ENCODE assay signal across 18 cellular contexts in genomic region chr13:94966380-94966779, GRCh38.
DNase-seq lines count a peak whose midpoint lies in the region; ATAC-seq and TF ChIP-seq lines count a peak whose summit lies in the region.
"Had no signal": no experiment of that assay in that cellular context is flagged by ENCODE, and none has a peak within 500 bp of the region (broad histone marks: within the 10 kb centered on the region; RNA-seq: fewer than 3 reads in every experiment).

No MANE protein-coding gene starts in this region.

- TF ChIP-seq CTCF in SK-N-SH (IDR thresholded peaks at IDR 0.05) (no peak), WERI-Rb-1 (IDR thresholded peaks at IDR 0.05; ENCODE audit: low read depth, low read length) (no peak), lower leg skin (IDR thresholded peaks at IDR 0.05) (no peak)

- DNase-seq in SK-N-SH = peak; percentile 37
- DNase-seq in NCI-H2196 (lab: John Stamatoyannopoulos, UW; ENCODE audit: unreplicated experiment) = peak; percentile 0
- peak; percentile 48 for DNase-seq in WERI-Rb-1
- no peak for DNase-seq in lower leg skin (ENCODE audit: low spot score in 2 of 2)
- DNase-seq in kidney glomerular epithelial cell (lab: John Stamatoyannopoulos, UW) = no peak
- DNase-seq: activated CD4-positive, alpha-beta memory T cell treated with anti-CD3 and anti-CD28 coated beads for 36 hours; HFFc6; left lung; midbrain; NCI-H2171; stimulated activated CD4-positive, alpha-beta T cell treated with anti-CD3 and anti-CD28 coated beads, Interleukin-4, amount 100 ng/mL, for 24 hours; stomach; upper lobe of right lung had no signal

- H4K20me1 ChIP-seq in SK-N-SH (ENCODE audit: insufficient read depth) = no peaks in the 10 kb centered on the region
- H4K20me1 ChIP-seq: BLaER1 had no signal

- TF ChIP-seq POLR2A in lower leg skin (IDR thresholded peaks at IDR 0.05) = no peak

- H3K9me3 ChIP-seq in SK-N-SH = no peaks in the 10 kb centered on the region
- no peaks in the 10 kb centered on the region for H3K9me3 ChIP-seq in WERI-Rb-1 (ENCODE audit: severe bottlenecking)
- H3K9me3 ChIP-seq: left lung, stomach, upper lobe of right lung had no signal

- TF ChIP-seq RAD21 in SK-N-SH (IDR thresholded peaks at IDR 0.05; ENCODE audit: low read length) = no peak

- H3K27ac ChIP-seq in SK-N-SH (ENCODE audit: low read depth in 2 of 2, low read length in 1 of 2) (no peak overlapping the region), WERI-Rb-1 (no peak overlapping the region)
- H3K27ac ChIP-seq: BLaER1, left lung, stomach, upper lobe of right lung had no signal

- H3K36me3 ChIP-seq in SK-N-SH (replicated peaks in 1 of 2; ENCODE audit: control insufficient read depth in 1 of 2, insufficient read depth in 2 of 2, low read length in 1 of 2) (no peaks in the 10 kb centered on the region), WERI-Rb-1 (no peaks in the 10 kb centered on the region)
- H3K36me3 ChIP-seq: BLaER1, left lung, stomach, upper lobe of right lung had no signal

- H2AFZ ChIP-seq in SK-N-SH (ENCODE audit: low read depth) = no peak overlapping the region

- 11% methylated on average over 3 of the region's 3 CpGs for WGBS in SK-N-SH (ENCODE audit: low lambda C conversion rate)
- WGBS in lower leg skin, 2 donors = 20 to 28% methylated on average over 3 of the region's 3 CpGs

- ATAC-seq in SK-N-SH treated with all-trans-retinoic acid at 6 μM for 48 hours (no peak), HG02623 (IDR thresholded peaks at IDR 0.05; ENCODE audit: unreplicated experiment) (no peak), GM19324 (IDR thresholded peaks at IDR 0.05; ENCODE audit: low FRiP score, unreplicated experiment) (no peak)
- ATAC-seq: left lung, Right ventricle myocardium inferior, upper lobe of right lung had no signal

- no peaks in the 10 kb centered on the region for H3K79me2 ChIP-seq in SK-N-SH (ENCODE audit: insufficient read depth)

- intact Hi-C loops in lower leg skin (cut with DNase I; ENCODE audit: low total_unique reads) = no loop called here

- peaks cover 0 to 10% of the 10 kb centered on the region in 2 experiments; a peak in 2 of 4 replicates for H3K4me1 ChIP-seq in SK-N-SH (ENCODE audit: control insufficient read depth in 1 of 2, insufficient read depth in 2 of 2, low read depth in 1 of 2, low read length in 1 of 2)
- H3K4me1 ChIP-seq: BLaER1 had no signal

- POLR2A ChIA-PET in SK-N-SH (lab: Yijun Ruan, JAX) = no interaction called here

- no peak overlapping the region for H3K4me2 ChIP-seq in SK-N-SH
- H3K4me2 ChIP-seq: BLaER1 had no signal

- no peaks in the 10 kb centered on the region for H3K9me2 ChIP-seq in SK-N-SH

- no peak for TF ChIP-seq EP300 in SK-N-SH (IDR thresholded peaks at IDR 0.05; ENCODE audit: borderline replicate concordance in 1 of 2, low read depth in 1 of 2, low read length in 1 of 2)

- CTCF ChIA-PET in SK-N-SH (lab: Yijun Ruan, JAX) = interaction anchor here (0.7 to 1.5 kb wide), 8 partner anchors 15 to 292 kb away, joined by 3 to 5 read pairs (median 3); no protein-coding TSS in a partner anchor

- peaks cover 47% of the 10 kb centered on the region for H3K27me3 ChIP-seq in SK-N-SH (ENCODE audit: insufficient read depth)
- peaks cover 16% of the 10 kb centered on the region for H3K27me3 ChIP-seq in WERI-Rb-1 (ENCODE audit: insufficient read depth, low read depth, severe bottlenecking)

- H3K4me3 ChIP-seq in SK-N-SH (ENCODE audit: low read depth in 2 of 2, low read length in 1 of 2) = no peak overlapping the region
- H3K4me3 ChIP-seq in WERI-Rb-1 (ENCODE audit: low read depth, low read length) = no peak overlapping the region
- H3K4me3 ChIP-seq in lower leg skin (ENCODE audit: low read depth, poor library complexity, severe bottlenecking) = no peak overlapping the region
- H3K4me3 ChIP-seq: BLaER1, left lung, stomach, upper lobe of right lung had no signal

- H3F3A ChIP-seq in SK-N-SH (replicated peaks; ENCODE audit: insufficient read depth) = no peaks in the 10 kb centered on the region

- no peak overlapping the region for H3K9ac ChIP-seq in SK-N-SH
- H3K9ac ChIP-seq: BLaER1 had no signal

TF ChIP-seq in SK-N-SH, 30 proteins besides CTCF, POLR2A, EP300 and RAD21 (continues in another document):
- TF ChIP-seq RFX5 (IDR thresholded peaks at IDR 0.05; ENCODE audit: low read length) (no peak), RCOR1 (IDR thresholded peaks at IDR 0.05; ENCODE audit: low read length) (no peak), POLR2AphosphoS5 (IDR thresholded peaks at IDR 0.05; ENCODE audit: low read depth, low read length) (no peak), ZBTB33 (IDR thresholded peaks at IDR 0.05; ENCODE audit: borderline replicate concordance, low read depth) (no peak), MEF2A (IDR thresholded peaks at IDR 0.05; ENCODE audit: borderline replicate concordance, low read depth) (no peak), TAF1 (IDR thresholded peaks at IDR 0.05; ENCODE audit: borderline replicate concordance, low read depth, low read length) (no peak), NRF1 (IDR thresholded peaks at IDR 0.05; ENCODE audit: low read depth, low read length) (no peak), FOSL2 (IDR thresholded peaks at IDR 0.05; ENCODE audit: borderline replicate concordance, low read depth) (no peak)

TF ChIP-seq in SK-N-SH treated with all-trans-retinoic acid at 6 μM for 48 hours, 23 proteins besides CTCF, POLR2A, EP300 and RAD21:
- TF ChIP-seq ZNF70 (CRISPR knock-in tag; IDR thresholded peaks at IDR 0.05) (no peak), ZNF8 (CRISPR knock-in tag; IDR thresholded peaks at IDR 0.05) (no peak), ZNF565 (CRISPR knock-in tag; conservative IDR thresholded peaks at IDR 0.05; ENCODE audit: low read depth) (no peak), CSDC2 (CRISPR knock-in tag; IDR thresholded peaks at IDR 0.05) (no peak), POU6F1 (CRISPR knock-in tag; IDR thresholded peaks at IDR 0.05; ENCODE audit: borderline replicate concordance, low read depth) (no peak)
TF ChIP-seq in SK-N-SH treated with all-trans-retinoic acid at 6 μM for 48 hours: peak in this region for 0.

Comparison
In these comparisons a context has a peak if more than half of its experiments do, and no peak if none do; other contexts are left out.
1. DNase-seq: peak in SK-N-SH (single experiment), NCI-H2196 (single experiment) and WERI-Rb-1 (single experiment); none in lower leg skin (0 of 2) and kidney glomerular epithelial cell (single experiment).